9 cellular contexts compared by ENCODE assay signal in genomic region chr11:75476716-75477613, GRCh38. TPM values are rescaled to one million over a fixed set of nuclear protein-coding genes. Genes with fewer than 3 reads are reported as not detected.
A peak's percentile ranks its signal among the peaks of the same experiment; 100 is the strongest.
DNase-seq lines count a peak whose midpoint lies in the region; ATAC-seq and TF ChIP-seq lines count a peak whose summit lies in the region.
"Had no signal": no experiment of that assay in that cellular context is flagged by ENCODE, and none has a peak within 500 bp of the region (broad histone marks: within the 10 kb centered on the region; RNA-seq: fewer than 3 reads in every experiment).

No MANE protein-coding gene starts in this region.

- DNase-seq in CD4-positive, CD25-positive, alpha-beta regulatory T cell: no peak
- DNase-seq in right lobe of liver (peak in 2 of 3 donors; percentile 72 to 74), SIG-M5 (lab: John Stamatoyannopoulos, UW) (no peak), colonic mucosa (no peak)
- no peak for DNase-seq in stimulated activated CD4-positive, alpha-beta T cell treated with anti-CD3 and anti-CD28 coated beads, Interleukin-12 subunit alpha, Interleukin-12 subunit beta, amount 100 ng/mL, for 4 hours
- no peak for DNase-seq in NK-92 treated with Interleukin-12 subunit alpha and Interleukin-12 subunit beta, amount 100 ng/mL, for 24 hours (lab: John Stamatoyannopoulos, UW)

- H3K4me1 ChIP-seq in CD4-positive, CD25-positive, alpha-beta regulatory T cell (ENCODE audit: control insufficient read depth, insufficient read depth, low read length, poor library complexity, severe bottlenecking): peaks cover 22% of the 10 kb centered on the region
- H3K4me1 ChIP-seq in HUES48 (ENCODE audit: control insufficient read depth, insufficient read depth, low read length) (peaks cover 14% of the 10 kb centered on the region), right lobe of liver (peaks cover 0 to 3% (median 0%) of the 10 kb centered on the region in 4 donors), colonic mucosa (no peaks in the 10 kb centered on the region)
- H3K4me1 ChIP-seq: SJSA1 had no signal

- H3K9me3 Mint-ChIP-seq in CD4-positive, CD25-positive, alpha-beta regulatory T cell: no peaks in the 10 kb centered on the region

- H3K9ac ChIP-seq in HUES48 (ENCODE audit: low read depth, low read length) (no peak overlapping the region), colonic mucosa (ENCODE audit: low read depth in 2 of 2, low read length in 2 of 2) (no peak overlapping the region)

- no peaks in the 10 kb centered on the region for H3K9me3 ChIP-seq in CD4-positive, CD25-positive, alpha-beta regulatory T cell (ENCODE audit: control insufficient read depth in 2 of 2, low read length in 2 of 2)
- H3K9me3 ChIP-seq in HUES48 (ENCODE audit: control insufficient read depth, insufficient read depth, low read length) (no peaks in the 10 kb centered on the region), right lobe of liver (no peaks in the 10 kb centered on the region), colonic mucosa (no peaks in the 10 kb centered on the region)
- H3K9me3 ChIP-seq: SJSA1 had no signal

- TF ChIP-seq CTCF in VCaP (conservative IDR thresholded peaks at IDR 0.05) (no peak), right lobe of liver (IDR thresholded peaks at IDR 0.05) (no peak), colonic mucosa (IDR thresholded peaks at IDR 0.05) (no peak)

- no peak for ATAC-seq in CD4-positive, CD25-positive, alpha-beta regulatory T cell (ENCODE audit: low read depth in 2 of 2)
- ATAC-seq in right lobe of liver: peak; percentile 53 to 89 (median 72)

- H3K27me3 ChIP-seq in CD4-positive, CD25-positive, alpha-beta regulatory T cell (ENCODE audit: control insufficient read depth, insufficient read depth, low read length): no peaks in the 10 kb centered on the region
- no peaks in the 10 kb centered on the region for H3K27me3 ChIP-seq in HUES48 (ENCODE audit: control insufficient read depth, insufficient read depth, low read length)
- no peaks in the 10 kb centered on the region for H3K27me3 ChIP-seq in right lobe of liver
- H3K27me3 ChIP-seq in colonic mucosa: no peaks in the 10 kb centered on the region
- H3K27me3 ChIP-seq: SJSA1 had no signal

- H3K27ac Mint-ChIP-seq in CD4-positive, CD25-positive, alpha-beta regulatory T cell: peak overlapping the region; percentile 71 to 85 (median 84)

- TF ChIP-seq POLR2A in right lobe of liver (IDR thresholded peaks at IDR 0.05): no peak

- peaks cover 4% of the 10 kb centered on the region for H3K36me3 Mint-ChIP-seq in CD4-positive, CD25-positive, alpha-beta regulatory T cell

- peak overlapping the region in 2 of 4 donors; percentile 39 to 46 for H3K4me3 Mint-ChIP-seq in CD4-positive, CD25-positive, alpha-beta regulatory T cell

- H3K4me3 ChIP-seq in CD4-positive, CD25-positive, alpha-beta regulatory T cell (ENCODE audit: low read depth, low read length): no peak overlapping the region
- no peak overlapping the region for H3K4me3 ChIP-seq in HUES48 (ENCODE audit: low read depth, low read length)
- no peak overlapping the region for H3K4me3 ChIP-seq in right lobe of liver
- H3K4me3 ChIP-seq in colonic mucosa: no peak overlapping the region
- H3K4me3 ChIP-seq: SJSA1 had no signal

- intact Hi-C loops in right lobe of liver (cut with DNase I): no loop called here
- intact Hi-C loops in colonic mucosa (cut with DNase I): no loop called here

- peaks cover 21% of the 10 kb centered on the region for H3K36me3 ChIP-seq in CD4-positive, CD25-positive, alpha-beta regulatory T cell (ENCODE audit: control insufficient read depth, insufficient read depth, low read length)
- H3K36me3 ChIP-seq in HUES48 (ENCODE audit: control insufficient read depth, insufficient read depth, low read length) (no peaks in the 10 kb centered on the region), right lobe of liver (no peaks in the 10 kb centered on the region), colonic mucosa (no peaks in the 10 kb centered on the region)
- H3K36me3 ChIP-seq: SJSA1 had no signal

- H3K4me1 Mint-ChIP-seq in CD4-positive, CD25-positive, alpha-beta regulatory T cell: peaks cover 5 to 28% (median 18%) of the 10 kb centered on the region in 4 donors

- H3K27ac ChIP-seq in CD4-positive, CD25-positive, alpha-beta regulatory T cell (ENCODE audit: insufficient read depth, low read length, poor library complexity, severe bottlenecking): peak overlapping the region; percentile 66
- H3K27ac ChIP-seq in HUES48 (ENCODE audit: low read depth, low read length): peak overlapping the region; percentile 46
- H3K27ac ChIP-seq in VCaP: peak overlapping the region; percentile 59
- no peak overlapping the region for H3K27ac ChIP-seq in right lobe of liver
- H3K27ac ChIP-seq in colonic mucosa: no peak overlapping the region
- H3K27ac ChIP-seq: SJSA1 had no signal

- 47% methylated on average over 3 of the region's 11 CpGs for WGBS in right lobe of liver (ENCODE audit: insufficient coverage, low coverage, low lambda C conversion rate, missing lambda C conversion rate)

- H3K27me3 Mint-ChIP-seq in CD4-positive, CD25-positive, alpha-beta regulatory T cell: no peaks in the 10 kb centered on the region

RNA-seq across cellular contexts. Expression of gene KLHL35, which starts 44.0 kb away (rescaled TPM):
- total RNA-seq in CD4-positive, CD25-positive, alpha-beta regulatory T cell: 0.47 TPM
- polyA plus RNA-seq in CD4-positive, CD25-positive, alpha-beta regulatory T cell: under 1 TPM in 3 of 4 donors, not detected in 1; 0.31 to 0.78 (median 0.49) TPM
- total RNA-seq in right lobe of liver: under 1 TPM in 1 of 6 experiments, not detected in 5; 0.09 TPM
- under 1 TPM; 0.50 to 0.67 TPM for total RNA-seq in colonic mucosa

RNA-seq across cellular contexts. Expression of gene GDPD5, which starts 48.8 kb away (rescaled TPM):
- 170 TPM for total RNA-seq in CD4-positive, CD25-positive, alpha-beta regulatory T cell
- 10 to 100 TPM in 3 of 4 donors, 1 to 10 TPM in 1; 8.0 to 23.4 (median 15.9) TPM for polyA plus RNA-seq in CD4-positive, CD25-positive, alpha-beta regulatory T cell
- total RNA-seq in right lobe of liver (10 to 100 TPM in 1 of 6 experiments, 1 to 10 TPM in 5; 2.0 to 10.7 (median 4.1) TPM), colonic mucosa (1 to 10 TPM; 2.6 to 4.1 TPM)

Comparison
In these comparisons a context has a peak if more than half of its experiments do, and no peak if none do; other contexts are left out.
1. ATAC-seq: peak in right lobe of liver (4 of 4); none in CD4-positive, CD25-positive, alpha-beta regulatory T cell (0 of 2).
2. DNase-seq: peak in right lobe of liver (2 of 3); none in CD4-positive, CD25-positive, alpha-beta regulatory T cell (0 of 3), stimulated activated CD4-positive, alpha-beta T cell treated with anti-CD3 and anti-CD28 coated beads, Interleukin-12 subunit alpha, Interleukin-12 subunit beta, amount 100 ng/mL, for 4 hours (single experiment), SIG-M5 (single experiment), colonic mucosa (single experiment) and NK-92 treated with Interleukin-12 subunit alpha and Interleukin-12 subunit beta, amount 100 ng/mL, for 24 hours (single experiment).
3. H3K27ac ChIP-seq: peak in CD4-positive, CD25-positive, alpha-beta regulatory T cell (single experiment), HUES48 (single experiment) and VCaP (single experiment); none in right lobe of liver (0 of 3) and colonic mucosa (single experiment).
4. RNA of gene GDPD5, which starts 48.8 kb away (total RNA-seq): 170 TPM in CD4-positive, CD25-positive, alpha-beta regulatory T cell (single experiment); 2.0 to 10.7 TPM in right lobe of liver and 2.6 to 4.1 TPM in colonic mucosa; every median in the first group is over 10 times any median in the second.